Comparison of ENCODE assay signal across 1 cellular context in genomic region chr19:18135712-18136584, GRCh38.
TF ChIP-seq lines count a peak whose summit lies in the region.

No MANE protein-coding gene starts in this region.

TF ChIP-seq in HepG2, 621 proteins besides CTCF, POLR2A, EP300 and RAD21 (continued from another document and continues in another):
- peak; percentile 82; the same call in 1 of the 2 replicates for TF ChIP-seq TFAP4 (IDR thresholded peaks at IDR 0.05; ENCODE audit: borderline replicate concordance, low read depth)
- no peak; the same call in 1 of the 2 replicates for TF ChIP-seq ZSCAN12 (CRISPR knock-in tag; IDR thresholded peaks at IDR 0.05)
- peak; percentile 38; the same call in 1 of the 2 replicates for TF ChIP-seq ZNF547 (CRISPR knock-in tag; IDR thresholded peaks at IDR 0.05)
- TF ChIP-seq CAMTA2 (CRISPR knock-in tag; IDR thresholded peaks at IDR 0.05; ENCODE audit: borderline replicate concordance), result no peak
- TF ChIP-seq ZNF180 (CRISPR knock-in tag; IDR thresholded peaks at IDR 0.05; ENCODE audit: borderline replicate concordance, low read depth), result no peak
- no peak; the same call in 1 of the 2 replicates for TF ChIP-seq MYPOP (CRISPR knock-in tag; IDR thresholded peaks at IDR 0.05)
- TF ChIP-seq ZFP37 (CRISPR knock-in tag; IDR thresholded peaks at IDR 0.05; ENCODE audit: borderline replicate concordance), result no peak
- TF ChIP-seq ZNF441 (CRISPR knock-in tag; IDR thresholded peaks at IDR 0.05; ENCODE audit: borderline replicate concordance), result no peak
- TF ChIP-seq RFX3 (CRISPR knock-in tag; IDR thresholded peaks at IDR 0.05), result no peak; the same call in 1 of the 2 replicates
- peak; percentile 68; the same call in 1 of the 2 replicates for TF ChIP-seq BHLHE40 (IDR thresholded peaks at IDR 0.05; ENCODE audit: low read length)
- TF ChIP-seq ZNF552 (CRISPR knock-in tag; IDR thresholded peaks at IDR 0.05; ENCODE audit: borderline replicate concordance), result no peak
- peak; percentile 45; the same call in 1 of the 2 replicates for TF ChIP-seq THRA (CRISPR knock-in tag; IDR thresholded peaks at IDR 0.05; ENCODE audit: borderline replicate concordance)
- TF ChIP-seq ZNF777 (CRISPR knock-in tag; IDR thresholded peaks at IDR 0.05), result peak; percentile 26; the same call in 1 of the 2 replicates
- peak; percentile 48; the same call in 1 of the 2 replicates for TF ChIP-seq ZNF703 (CRISPR knock-in tag; IDR thresholded peaks at IDR 0.05; ENCODE audit: borderline replicate concordance)
- peak; percentile 78 for TF ChIP-seq KAT8 (CRISPR knock-in tag; IDR thresholded peaks at IDR 0.05)
- no peak for TF ChIP-seq ZKSCAN1 (IDR thresholded peaks at IDR 0.05; ENCODE audit: low read length)
- TF ChIP-seq ETV6 (CRISPR knock-in tag; conservative IDR thresholded peaks at IDR 0.05), result no peak
- TF ChIP-seq ZNF484 (CRISPR knock-in tag; IDR thresholded peaks at IDR 0.05; ENCODE audit: borderline replicate concordance, low read depth), result no peak
- TF ChIP-seq TRIM24 (CRISPR knock-in tag; IDR thresholded peaks at IDR 0.05), result no peak
- no peak for TF ChIP-seq ZBTB38 (CRISPR knock-in tag; IDR thresholded peaks at IDR 0.05)
- TF ChIP-seq KMT2B (CRISPR knock-in tag; IDR thresholded peaks at IDR 0.05), result no peak
- TF ChIP-seq TCF7L2 (IDR thresholded peaks at IDR 0.05; ENCODE audit: low read depth, low read length), result no peak
- TF ChIP-seq ZNF607 (CRISPR knock-in tag; IDR thresholded peaks at IDR 0.05; ENCODE audit: borderline replicate concordance), result no peak
- TF ChIP-seq ZC3H13 (CRISPR knock-in tag; IDR thresholded peaks at IDR 0.05), result no peak
- no peak for TF ChIP-seq MED8 (CRISPR knock-in tag; IDR thresholded peaks at IDR 0.05; ENCODE audit: insufficient replicate concordance)
- no peak for TF ChIP-seq ZNF138 (CRISPR knock-in tag; IDR thresholded peaks at IDR 0.05; ENCODE audit: low read depth)
- 0 out of 2 replicates have a peak, but pooled peaks have one; percentile 46 for TF ChIP-seq RCOR2 (CRISPR knock-in tag; IDR thresholded peaks at IDR 0.05)
- no peak; the same call in 1 of the 2 replicates for TF ChIP-seq TOPORS (CRISPR knock-in tag; IDR thresholded peaks at IDR 0.05)
- TF ChIP-seq SOX13 (IDR thresholded peaks at IDR 0.05), result no peak
- peak in 1 of 2 experiments; percentile 65; a peak in 1 of 4 replicates for TF ChIP-seq SOX13 (CRISPR knock-in tag; conservative IDR thresholded peaks at IDR 0.05 in 1 of 2, IDR thresholded peaks at IDR 0.05 in 1 of 2)
- TF ChIP-seq ZNF142 (CRISPR knock-in tag; IDR thresholded peaks at IDR 0.05), result peak; percentile 75; the same call in 1 of the 2 replicates
- no peak for TF ChIP-seq ZBTB49 (CRISPR knock-in tag; IDR thresholded peaks at IDR 0.05; ENCODE audit: borderline replicate concordance)
- no peak; the same call in 1 of the 2 replicates for TF ChIP-seq ZBTB25 (CRISPR knock-in tag; IDR thresholded peaks at IDR 0.05)
- TF ChIP-seq DRAP1 (CRISPR knock-in tag; IDR thresholded peaks at IDR 0.05), result peak; percentile 87
- TF ChIP-seq THAP7 (CRISPR knock-in tag; IDR thresholded peaks at IDR 0.05), result no peak
- peak; percentile 76; the same call in 1 of the 2 replicates for TF ChIP-seq ZNF788 (CRISPR knock-in tag; IDR thresholded peaks at IDR 0.05; ENCODE audit: borderline replicate concordance)
- no peak; the same call in 1 of the 2 replicates for TF ChIP-seq NFIC (IDR thresholded peaks at IDR 0.05; ENCODE audit: low read length)
- no peak for TF ChIP-seq HIVEP1 (CRISPR knock-in tag; IDR thresholded peaks at IDR 0.05)
- no peak for TF ChIP-seq CCDC6 (CRISPR knock-in tag; IDR thresholded peaks at IDR 0.05)
- TF ChIP-seq ZMYM3 (CRISPR knock-in tag; IDR thresholded peaks at IDR 0.05), result peak; percentile 94
- TF ChIP-seq DBP (CRISPR knock-in tag; IDR thresholded peaks at IDR 0.05; ENCODE audit: not compliant biosample characterization), result no peak
- TF ChIP-seq HMGXB4 (CRISPR knock-in tag; IDR thresholded peaks at IDR 0.05; ENCODE audit: borderline replicate concordance in 1 of 2, low read depth in 1 of 2), result no peak; a peak in 1 of 4 replicates
- TF ChIP-seq POLR2AphosphoS2 (IDR thresholded peaks at IDR 0.05; ENCODE audit: low read depth, low read length), result no peak
- no peak for TF ChIP-seq HIC2 (CRISPR knock-in tag; IDR thresholded peaks at IDR 0.05; ENCODE audit: low read depth)
- no peak for TF ChIP-seq ZNF230 (CRISPR knock-in tag; IDR thresholded peaks at IDR 0.05)
- no peak for TF ChIP-seq CHCHD3 (CRISPR knock-in tag; IDR thresholded peaks at IDR 0.05)
- 0 out of 2 replicates have a peak, but pooled peaks have one; percentile 75 for TF ChIP-seq ZNF224 (CRISPR knock-in tag; IDR thresholded peaks at IDR 0.05)
